23 cellular contexts compared by ENCODE assay signal in the genomic region with DNA sequence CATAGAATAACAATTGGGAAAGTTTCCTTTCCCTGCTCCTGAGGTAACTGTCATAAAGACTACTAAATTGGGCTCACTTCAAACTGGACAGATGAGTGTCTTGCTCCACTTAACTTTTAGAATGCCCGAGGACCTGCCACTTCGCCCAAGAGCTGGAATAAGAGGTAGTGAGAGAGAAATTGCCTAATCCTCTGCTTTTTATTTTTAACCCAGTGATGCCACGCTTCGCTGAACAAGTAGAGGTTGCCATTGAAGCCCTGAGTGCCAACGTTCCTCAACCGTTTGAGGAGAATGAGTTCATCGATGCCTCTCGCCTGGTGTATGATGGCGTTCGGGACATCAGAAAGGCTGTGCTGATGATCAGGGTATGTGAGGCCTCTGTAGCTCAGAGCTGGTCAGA.
DNase-seq lines count a peak whose midpoint lies in the region; ATAC-seq and TF ChIP-seq lines count a peak whose summit lies in the region.
"Had no signal": no experiment of that assay in that cellular context is flagged by ENCODE, and none has a peak within 500 bp of the region (broad histone marks: within the 10 kb centered on the region; RNA-seq: fewer than 3 reads in every experiment).

No MANE protein-coding gene starts in this region.

- TF ChIP-seq CTCF in epithelial cell of proximal tubule (conservative IDR thresholded peaks at IDR 0.05; ENCODE audit: low read depth, low read length) (no peak), thyroid gland (IDR thresholded peaks at IDR 0.05) (no peak)

- 41 to 47% methylated on average over 10 of the region's 10 CpGs for WGBS in thyroid gland, 2 donors

- H3K4me3 ChIP-seq in epithelial cell of proximal tubule (ENCODE audit: low read depth, low read length) (no peak overlapping the region), thyroid gland (replicated peaks in 1 of 3) (no peak overlapping the region)
- H3K4me3 ChIP-seq: GM23248, K562, SK-N-MC had no signal

- no peak for TF ChIP-seq POLR2A in thyroid gland (IDR thresholded peaks at IDR 0.05)

- H3K36me3 ChIP-seq in thyroid gland = no peaks in the 10 kb centered on the region

- no peaks in the 10 kb centered on the region for H3K27me3 ChIP-seq in thyroid gland

- intact Hi-C loops in thyroid gland (cut with DNase I) = no loop called here

- peaks cover 0 to 7% of the 10 kb centered on the region in 2 donors for H3K4me1 ChIP-seq in thyroid gland

- ATAC-seq in GM19023 (IDR thresholded peaks at IDR 0.05; ENCODE audit: unreplicated experiment) = no peak
- ATAC-seq: K562 had no signal

- H3K9me3 ChIP-seq in thyroid gland = no peaks in the 10 kb centered on the region

- peak overlapping the region in 2 of 3 donors; percentile 41 to 48 for H3K27ac ChIP-seq in thyroid gland
- H3K27ac ChIP-seq: GM23248, SK-N-MC had no signal

- DNase-seq in NCI-H187 treated with DMSO at 0.1 percent for 48 hours (lab: John Stamatoyannopoulos, UW) (peak; percentile 6), NOMO-1 treated with DMSO at 0.1 percent for 48 hours (lab: John Stamatoyannopoulos, UW; ENCODE audit: unreplicated experiment) (peak; percentile 81), epithelial cell of proximal tubule (ENCODE audit: low read depth) (peak; percentile 43), thyroid gland (peak; percentile 83), D341Med (ENCODE audit: low spot score) (no peak), NCI-H446 treated with DMSO at 0.1 percent for 48 hours (lab: John Stamatoyannopoulos, UW) (no peak)
- DNase-seq: C1 segment of cervical spinal cord; CD4-positive, alpha-beta memory T cell; COR-L47; DND-41; GM23248; H7; Kasumi-1; NCI-H2029 treated with DMSO at 0.1 percent for 48 hours; NCI-H2171; NCI-H226; NCI-H526; NCI-H82; NK-92 treated with Interleukin-12 subunit alpha and Interleukin-12 subunit beta, amount 100 ng/mL, for 24 hours; SIG-M5 had no signal

Comparison
In these comparisons a context has a peak if more than half of its experiments do, and no peak if none do; other contexts are left out.
1. DNase-seq: peak in NCI-H187 treated with DMSO at 0.1 percent for 48 hours (single experiment), NOMO-1 treated with DMSO at 0.1 percent for 48 hours (single experiment), epithelial cell of proximal tubule (single experiment) and thyroid gland (2 of 2); none in D341Med (single experiment) and NCI-H446 treated with DMSO at 0.1 percent for 48 hours (single experiment).